In the genomic region with DNA sequence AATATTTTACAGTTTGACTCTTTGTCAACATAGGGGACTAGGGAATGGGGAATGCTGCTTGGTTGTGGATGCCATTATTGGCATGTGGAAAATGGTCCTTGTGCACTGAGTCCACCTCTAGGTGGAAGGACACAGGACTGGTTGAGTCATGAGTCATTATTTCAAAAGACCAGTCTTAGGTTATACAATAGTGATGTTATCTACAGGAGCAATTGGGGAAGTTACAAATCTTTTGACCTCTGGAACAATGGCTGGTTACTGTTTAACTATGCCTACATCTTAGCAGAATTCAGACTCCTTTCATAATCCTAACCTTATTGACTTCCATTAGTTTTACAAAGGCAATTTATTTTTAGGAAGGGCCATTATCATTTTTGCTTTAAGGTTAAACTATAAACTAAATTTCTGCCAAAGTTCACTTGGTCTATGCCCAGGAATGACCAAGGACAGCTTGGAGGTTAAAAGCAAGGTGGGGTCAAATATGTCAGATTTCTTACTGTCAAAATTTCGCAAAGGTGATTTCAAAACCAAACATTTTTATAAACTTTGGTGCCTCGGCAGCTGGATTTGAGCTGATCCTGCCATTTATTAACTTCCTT, we compare ENCODE assay signal across 18 cellular contexts. TPM values are rescaled to one million over a fixed set of nuclear protein-coding genes. Genes with fewer than 3 reads are reported as not detected.
DNase-seq lines count a peak whose midpoint lies in the region; ATAC-seq and TF ChIP-seq lines count a peak whose summit lies in the region.
"Had no signal": no experiment of that assay in that cellular context is flagged by ENCODE, and none has a peak within 500 bp of the region (broad histone marks: within the 10 kb centered on the region; RNA-seq: fewer than 3 reads in every experiment).

No MANE protein-coding gene starts in this region.

- no peak overlapping the region for H3K27ac ChIP-seq in RWPE2 (ENCODE audit: poor library complexity, severe bottlenecking)
- no peak overlapping the region for H3K27ac ChIP-seq in psoas muscle
- H3K27ac ChIP-seq: BLaER1 treated with 17β-estradiol and CSF1 and Interleukin-3, amounts not matched to agents 10 nM and 100 nM; foreskin keratinocyte; suprapubic skin had no signal

- 0 out of 3 replicates have a peak, but pooled peaks have one; percentile 44 for ATAC-seq in RWPE2 (ENCODE audit: low read depth)
- no peak for ATAC-seq in GM18867 (IDR thresholded peaks at IDR 0.05; ENCODE audit: unreplicated experiment)
- ATAC-seq in HG02759 (IDR thresholded peaks at IDR 0.05; ENCODE audit: unreplicated experiment): no peak
- ATAC-seq in psoas muscle: no peak
- ATAC-seq: foreskin keratinocyte, sciatic nerve had no signal

- DNase-seq in M059J (ENCODE audit: low read depth) (peak; percentile 8), RWPE2 (ENCODE audit: low spot score) (no peak), epithelial cell of proximal tubule (ENCODE audit: low read depth) (peak; percentile 31), renal cortical epithelial cell (ENCODE audit: low read depth) (peak; percentile 87), psoas muscle (no peak), midbrain (lab: John Stamatoyannopoulos, UW) (no peak)
- DNase-seq: activated CD4-positive, CD25-positive, alpha-beta regulatory T cell treated with anti-CD3 and anti-CD28 coated beads, Interleukin-2, amount 50 U/mL, for 72 hours; activated naive CD4-positive, alpha-beta T cell treated with anti-CD3 and anti-CD28 coated beads, Interleukin-2, amount 10 ng/mL, durations not matched to agents 7 days and 5 days; effector memory CD4-positive, alpha-beta T cell; foreskin keratinocyte; GOT3; NCI-H526 had no signal

- no peaks in the 10 kb centered on the region for H3K4me1 ChIP-seq in RWPE2 (ENCODE audit: insufficient read depth, poor library complexity, severe bottlenecking)
- H3K4me1 ChIP-seq in psoas muscle: no peaks in the 10 kb centered on the region
- H3K4me1 ChIP-seq: BLaER1 treated with 17β-estradiol and CSF1 and Interleukin-3, amounts not matched to agents 10 nM and 100 nM; foreskin keratinocyte; suprapubic skin had no signal

- H3K27me3 ChIP-seq in RWPE2 (ENCODE audit: insufficient read depth, poor library complexity, severe bottlenecking) (no peaks in the 10 kb centered on the region), psoas muscle (ENCODE audit: insufficient read depth in 3 of 3, low read length in 2 of 3) (no peaks in the 10 kb centered on the region)
- H3K27me3 ChIP-seq: BLaER1 treated with 17β-estradiol and CSF1 and Interleukin-3, amounts not matched to agents 10 nM and 100 nM; suprapubic skin had no signal

- intact Hi-C loops in psoas muscle (cut with DNase I): no loop called here

- no peak overlapping the region for H3K4me3 ChIP-seq in RWPE2 (ENCODE audit: severe bottlenecking)
- H3K4me3 ChIP-seq in epithelial cell of proximal tubule (ENCODE audit: low read depth, low read length): no peak overlapping the region
- no peak overlapping the region for H3K4me3 ChIP-seq in psoas muscle
- H3K4me3 ChIP-seq: BLaER1 treated with 17β-estradiol and CSF1 and Interleukin-3, amounts not matched to agents 10 nM and 100 nM; suprapubic skin had no signal

- WGBS in psoas muscle, 3 donors: 83 to 91% (median 88%) methylated on average over 2 of the region's 2 CpGs

- TF ChIP-seq CTCF in RWPE2 (IDR thresholded peaks at IDR 0.05; ENCODE audit: poor library complexity, severe bottlenecking) (no peak), epithelial cell of proximal tubule (conservative IDR thresholded peaks at IDR 0.05; ENCODE audit: low read depth, low read length) (no peak), psoas muscle (IDR thresholded peaks at IDR 0.05) (no peak)

- H3K9me3 ChIP-seq in RWPE2 (ENCODE audit: severe bottlenecking) (no peaks in the 10 kb centered on the region), psoas muscle (peaks cover 12% of the 10 kb centered on the region)

- no peaks in the 10 kb centered on the region for H3K36me3 ChIP-seq in RWPE2 (ENCODE audit: low read depth)
- H3K36me3 ChIP-seq in psoas muscle (ENCODE audit: insufficient read depth in 1 of 2, low read depth in 1 of 2): no peaks in the 10 kb centered on the region
- H3K36me3 ChIP-seq: BLaER1 treated with 17β-estradiol and CSF1 and Interleukin-3, amounts not matched to agents 10 nM and 100 nM; suprapubic skin had no signal

RNA-seq across cellular contexts. Expression of gene CCR8, which starts 11.8 kb away (rescaled TPM):
- not detected in 2 replicates for total RNA-seq in M059J (2014; rRNA removed; shearing (Covaris generic))
- total RNA-seq in epithelial cell of proximal tubule: not detected in 2 replicates
- total RNA-seq in renal cortical epithelial cell: 1.0 TPM in 1 of 2 replicates, not detected in the other
- not detected for total RNA-seq in psoas muscle
- not detected for polyA plus RNA-seq in psoas muscle
- total RNA-seq: foreskin keratinocyte, HT1080, sciatic nerve, suprapubic skin had no signal
- polyA plus RNA-seq: foreskin keratinocyte had no signal

RNA-seq across cellular contexts. Expression of gene CX3CR1, which starts 37.8 kb away (rescaled TPM):
- 0.02 TPM in 1 of 2 replicates, not detected in the other for total RNA-seq in M059J (2014; rRNA removed; shearing (Covaris generic))
- total RNA-seq in epithelial cell of proximal tubule (not detected in 2 replicates), renal cortical epithelial cell (0.17 TPM in 1 of 2 replicates, not detected in the other), psoas muscle (1 to 10 TPM in 2 of 4 donors, under 1 TPM in 2; 0.55 to 1.9 (median 1.3) TPM)
- under 1 TPM; 0.03 to 0.26 (median 0.12) TPM for polyA plus RNA-seq in psoas muscle
- total RNA-seq: foreskin keratinocyte, HT1080 had no signal
- polyA plus RNA-seq: foreskin keratinocyte had no signal

Comparison
In these comparisons a context has a peak if more than half of its experiments do, and no peak if none do; other contexts are left out.
1. DNase-seq: peak in M059J (single experiment), epithelial cell of proximal tubule (single experiment) and renal cortical epithelial cell (single experiment); none in RWPE2 (single experiment), psoas muscle (0 of 2) and midbrain (single experiment).